ENCODE assay signal across 29 cellular contexts in the genomic region with DNA sequence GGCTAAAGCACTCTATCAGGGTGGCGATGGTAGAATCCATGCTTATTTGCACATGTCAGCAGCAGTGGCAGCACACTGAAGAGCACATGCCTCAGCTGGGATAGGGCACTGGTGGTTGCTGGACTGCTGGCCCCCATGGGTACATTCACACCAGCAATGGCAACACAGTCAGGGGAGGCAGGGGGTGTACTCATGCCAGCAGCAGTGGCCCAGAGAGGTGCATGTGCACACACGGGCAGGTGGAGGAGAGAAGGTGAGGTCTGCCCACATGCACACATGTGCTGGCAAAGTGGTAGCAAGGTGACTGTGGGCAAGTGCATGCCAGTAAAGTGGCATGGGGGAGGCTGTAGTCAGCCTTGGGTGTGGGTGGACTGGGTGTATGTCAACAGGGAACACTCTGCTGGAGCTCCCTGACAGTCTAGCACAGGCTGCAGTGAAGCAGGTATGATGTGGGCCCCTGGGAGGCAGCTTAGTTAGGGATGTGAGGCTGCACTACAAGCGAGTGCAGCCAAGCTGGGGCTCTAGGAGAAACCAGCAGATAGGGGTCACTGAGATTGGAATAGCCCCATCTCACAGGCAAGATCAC. TPM values are rescaled to one million over a fixed set of nuclear protein-coding genes. Genes with fewer than 3 reads are reported as not detected.
"Had no signal": no experiment of that assay in that cellular context is flagged by ENCODE, and none has a peak within 500 bp of the region (broad histone marks: within the 10 kb centered on the region; RNA-seq: fewer than 3 reads in every experiment).

No MANE protein-coding gene starts in this region.

- H3K27me3 ChIP-seq: ascending aorta, MG63, SJCRH30 had no signal

- H3K27ac ChIP-seq: ascending aorta, SJCRH30, SK-N-MC had no signal

- ATAC-seq: activated CD8-positive, alpha-beta T cell treated with anti-CD3 and anti-CD28 coated beads, Interleukin-2, amount 10 ng/mL, durations not matched to agents 7 days and 5 days; Panc1 had no signal

- H3K36me3 Mint-ChIP-seq: activated naive CD8-positive, alpha-beta T cell had no signal

- H3K4me3 ChIP-seq: ascending aorta, MG63, SJCRH30, SK-N-MC had no signal

- H3K27me3 Mint-ChIP-seq: activated CD4-positive, alpha-beta T cell treated with anti-CD3 and anti-CD28 coated beads, Interleukin-2, amount 10 ng/mL, durations not matched to agents 7 days and 5 days; activated naive CD8-positive, alpha-beta T cell; activated T-cell treated with anti-CD3 and anti-CD28 coated beads, Interleukin-2, amount 50 U/mL, for 24 hours had no signal

- H3K4me3 Mint-ChIP-seq: activated CD4-positive, alpha-beta T cell treated with anti-CD3 and anti-CD28 coated beads, Interleukin-2, amount 10 ng/mL, durations not matched to agents 7 days and 5 days; activated CD8-positive, alpha-beta T cell treated with anti-CD3 and anti-CD28 coated beads, Interleukin-2, amount 10 ng/mL, durations not matched to agents 7 days and 5 days; activated naive CD8-positive, alpha-beta T cell; activated T-cell treated with anti-CD3 and anti-CD28 coated beads, Interleukin-2, amount 50 U/mL, for 24 hours; T-helper 1 cell treated with Interleukin-12 subunit alpha and Interleukin-12 subunit beta and Interleukin-4 antibody, amounts not matched to agents 30 μg/mL and 1 μg/mL, for 36 hours; T-helper 2 cell treated with Interferon-gamma antibody and Interleukin-4, amounts not matched to agents 5 μg/mL and 100 μg/mL, for 36 hours had no signal

- H3K27ac Mint-ChIP-seq: activated CD4-positive, alpha-beta T cell treated with anti-CD3 and anti-CD28 coated beads, Interleukin-2, amount 10 ng/mL, durations not matched to agents 7 days and 5 days; activated CD8-positive, alpha-beta T cell treated with anti-CD3 and anti-CD28 coated beads, Interleukin-2, amount 10 ng/mL, durations not matched to agents 7 days and 5 days; activated naive CD8-positive, alpha-beta T cell; activated T-cell treated with anti-CD3 and anti-CD28 coated beads, Interleukin-2, amount 50 U/mL, for 24 hours; activated T-helper 2 cell treated with anti-CD3 and anti-CD28 coated beads, Interferon-gamma antibody, Interleukin-2, Interleukin-4, amounts not matched to agents 10 μg/mL and 5 μg/mL and 100 μg/mL, durations not matched to agents 14 hours and 24 hours and 36 hours; T-helper 1 cell treated with Interleukin-12 subunit alpha and Interleukin-12 subunit beta and Interleukin-4 antibody, amounts not matched to agents 30 μg/mL and 1 μg/mL, for 36 hours; T-helper 2 cell treated with Interferon-gamma antibody and Interleukin-4, amounts not matched to agents 5 μg/mL and 100 μg/mL, for 36 hours had no signal

- H3K4me1 Mint-ChIP-seq: activated CD4-positive, alpha-beta T cell treated with anti-CD3 and anti-CD28 coated beads, Interleukin-2, amount 10 ng/mL, durations not matched to agents 7 days and 5 days had no signal

- DNase-seq: activated CD4-positive, alpha-beta T cell treated with anti-CD3 and anti-CD28 coated beads, Interleukin-2, amount 10 ng/mL, durations not matched to agents 7 days and 5 days; activated CD4-positive, alpha-beta T cell treated with anti-CD3 and anti-CD28 coated beads, Interleukin-2, amount 50 U/mL, for 48 hours; activated CD8-positive, alpha-beta T cell treated with anti-CD3 and anti-CD28 coated beads, Interleukin-2, amount 10 ng/mL, durations not matched to agents 7 days and 5 days; activated gamma-delta T cell; activated naive CD4-positive, alpha-beta T cell treated with Interleukin-2 at 50 U/mL for 16 hours; activated T-cell treated with anti-CD3 and anti-CD28 coated beads, Interleukin-2, amount 50 U/mL, for 24 hours; amniotic stem cell; Kasumi-1; KG1; MG63; NCI-H1048; NCI-H1105 treated with DMSO at 0.1 percent for 48 hours; NCI-H1436 treated with DMSO at 0.1 percent for 48 hours; NCI-H1694 treated with DMSO at 0.1 percent for 48 hours; NCI-H2029; NCI-H345; NCI-H524 treated with DMSO at 0.1 percent for 48 hours; SHP77; SJCRH30 had no signal

- H3K9me3 ChIP-seq: ascending aorta, MG63 had no signal

- H3K36me3 ChIP-seq: ascending aorta, MG63, SJCRH30 had no signal

- H3K4me1 ChIP-seq: ascending aorta had no signal

RNA-seq across cellular contexts. Expression of a gene that starts 53.9 kb away (rescaled TPM):
- total RNA-seq: activated CD4-positive, alpha-beta T cell treated with anti-CD3 and anti-CD28 coated beads, Interleukin-2, amount 10 ng/mL, durations not matched to agents 7 days and 5 days; activated CD8-positive, alpha-beta T cell treated with anti-CD3 and anti-CD28 coated beads, Interleukin-2, amount 10 ng/mL, durations not matched to agents 7 days and 5 days; activated T-helper 2 cell treated with anti-CD3 and anti-CD28 coated beads, Interferon-gamma antibody, Interleukin-2, Interleukin-4, amounts not matched to agents 10 μg/mL and 5 μg/mL and 100 μg/mL, durations not matched to agents 14 hours and 24 hours and 36 hours; ascending aorta; cardiac septum; NCI-H460; RPMI7951; SJCRH30 had no signal
